8 cellular contexts compared by ENCODE assay signal in genomic region chr13:90867336-90867683, GRCh38.
DNase-seq lines count a peak whose midpoint lies in the region; ATAC-seq and TF ChIP-seq lines count a peak whose summit lies in the region.

No MANE protein-coding gene starts in this region.

- no peak for TF ChIP-seq POLR2A in Peyer's patch (IDR thresholded peaks at IDR 0.05)

- TF ChIP-seq CTCF in A673 (conservative IDR thresholded peaks at IDR 0.05; ENCODE audit: low read depth, low read length) = peak; percentile 83
- TF ChIP-seq CTCF in GM12872 (IDR thresholded peaks at IDR 0.05; ENCODE audit: insufficient read depth, low read depth, low read length) = peak; percentile 64
- TF ChIP-seq CTCF in HFF-Myc (IDR thresholded peaks at IDR 0.05; ENCODE audit: low read depth, low read length, missing control alignments) = peak; percentile 66
- TF ChIP-seq CTCF in LNCaP clone FGC (IDR thresholded peaks at IDR 0.05; ENCODE audit: control insufficient read depth, extremely low read depth, insufficient read depth) = peak; percentile 72
- TF ChIP-seq CTCF in Peyer's patch (IDR thresholded peaks at IDR 0.05) = peak in 4 of 6 experiments; percentile 33 to 74 (median 64)
- peak; percentile 49 for TF ChIP-seq CTCF in lung (IDR thresholded peaks at IDR 0.05; ENCODE audit: control extremely low read depth, extremely low read depth)

- CTCF ChIA-PET in A673 (lab: Charles Lee) = interaction anchor here (0.6 to 1.1 kb wide), 3 partner anchors 1172 to 1814 kb away, joined by 3 to 20 read pairs (median 3); no protein-coding TSS in a partner anchor

- H3K36me3 ChIP-seq in A673 (ENCODE audit: insufficient read depth, low read length, poor library complexity, severe bottlenecking) (no peaks in the 10 kb centered on the region), Peyer's patch (no peaks in the 10 kb centered on the region), lung (ENCODE audit: control insufficient read depth in 2 of 2, insufficient read depth in 2 of 2, low read length in 2 of 2) (no peaks in the 10 kb centered on the region)

- no peaks in the 10 kb centered on the region for H3K27me3 ChIP-seq in A673 (replicated peaks; ENCODE audit: insufficient read depth, low read depth, low read length, poor library complexity)
- H3K27me3 ChIP-seq in Peyer's patch = no peaks in the 10 kb centered on the region
- H3K27me3 ChIP-seq in lung (ENCODE audit: control insufficient read depth, insufficient read depth) = no peaks in the 10 kb centered on the region

- H3K9me3 ChIP-seq in A673 (ENCODE audit: low read depth, low read length, poor library complexity, severe bottlenecking) (no peaks in the 10 kb centered on the region), Peyer's patch (no peaks in the 10 kb centered on the region), lung (ENCODE audit: control insufficient read depth in 2 of 2, insufficient read depth in 1 of 2, low read length in 1 of 2) (no peaks in the 10 kb centered on the region)

- no TSS peak for BruUV-seq in A673 (replicated peaks; lab: Mats Ljungman, UMichigan)

- POLR2A ChIA-PET in A673 (lab: Charles Lee; ENCODE audit: low non-redundant PET) = no interaction called here

- peak; percentile 82 for DNase-seq in A673 (ENCODE audit: low spot score)
- DNase-seq in HFF-Myc (ENCODE audit: extremely low read depth, low read depth) = peak; percentile 38
- DNase-seq in LNCaP clone FGC (ENCODE audit: low read depth) = peak; percentile 77
- peak in 2 of 3 donors; percentile 67 for DNase-seq in Peyer's patch
- DNase-seq in dedifferentiated amniotic fluid mesenchymal stem cell (ENCODE audit: extremely low spot score) = peak; percentile 26
- DNase-seq in lung (ENCODE audit: low spot score) = peak; percentile 72
- DNase-seq in GF-D8 (lab: John Stamatoyannopoulos, UW) = no peak

- intact Hi-C loops in A673 (cut with micrococcal nuclease; ENCODE audit: unreplicated experiment) = loop anchor here (5.0 kb wide), 2 partner anchors 940 to 1165 kb away; no protein-coding TSS in a partner anchor

- peak; percentile 94 for ATAC-seq in lung (ENCODE audit: insufficient read depth, low FRiP score)

- H3K4me3 ChIP-seq in A673 (ENCODE audit: low read depth, low read length, poor library complexity, severe bottlenecking) (no peak overlapping the region), HFF-Myc (replicated peaks; ENCODE audit: low read depth, low read length) (no peak overlapping the region), LNCaP clone FGC (ENCODE audit: low read depth, low read length) (no peak overlapping the region), Peyer's patch (no peak overlapping the region), lung (no peak overlapping the region)

- 1 to 5% methylated on average over 4 of the region's 4 CpGs for WGBS in lung, 2 donors

- H3K4me1 ChIP-seq in A673 (ENCODE audit: insufficient read depth, low read length, poor library complexity, severe bottlenecking) = no peaks in the 10 kb centered on the region
- no peaks in the 10 kb centered on the region for H3K4me1 ChIP-seq in Peyer's patch
- H3K4me1 ChIP-seq in lung (ENCODE audit: control insufficient read depth in 2 of 2, insufficient read depth in 2 of 2, low read length in 2 of 2) = no peaks in the 10 kb centered on the region

- no peak overlapping the region for H3K27ac ChIP-seq in A673 (ENCODE audit: low read depth, low read length, poor library complexity, severe bottlenecking)
- no peak overlapping the region for H3K27ac ChIP-seq in Peyer's patch
- no peak overlapping the region for H3K27ac ChIP-seq in lung (ENCODE audit: low read depth in 1 of 2, low read length in 1 of 2)
